In the genomic region with DNA sequence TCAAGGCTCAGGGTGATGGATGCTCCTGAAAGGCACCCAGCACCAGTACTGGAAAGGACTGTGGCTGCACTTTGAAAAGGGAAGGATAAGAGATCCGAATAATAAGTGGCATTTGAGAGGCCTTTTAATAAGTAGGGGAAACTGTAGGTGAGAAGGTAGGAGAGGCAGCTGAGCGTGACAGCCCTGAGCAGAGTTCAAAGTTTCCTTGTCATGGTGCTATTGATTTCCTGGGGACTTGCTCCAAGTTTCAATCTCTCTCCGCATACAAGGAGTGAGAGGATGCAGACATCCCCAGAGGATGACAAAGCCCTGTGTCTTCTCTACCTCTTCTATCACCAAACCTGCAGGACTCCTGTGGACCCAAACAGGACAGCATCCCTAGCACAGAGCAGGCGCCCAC, we compare ENCODE assay signal across 16 cellular contexts.
"Had no signal": no experiment of that assay in that cellular context is flagged by ENCODE, and none has a peak within 500 bp of the region (broad histone marks: within the 10 kb centered on the region; RNA-seq: fewer than 3 reads in every experiment).

No MANE protein-coding gene starts in this region.

- H3K9me3 Mint-ChIP-seq: activated CD4-positive, alpha-beta T cell treated with anti-CD3 and anti-CD28 coated beads, Interleukin-2, amount 10 ng/mL, durations not matched to agents 24 days and 14 days; activated naive CD4-positive, alpha-beta T cell treated with anti-CD3 and anti-CD28 coated beads for 36 hours; activated T-cell treated with anti-CD3 and anti-CD28 coated beads, Interleukin-2, amount 50 U/mL, for 4 hours; immature natural killer cell had no signal

- ATAC-seq: activated CD8-positive, alpha-beta T cell treated with anti-CD3 and anti-CD28 coated beads, Interleukin-2, amount 10 ng/mL, durations not matched to agents 7 days and 5 days; activated T-cell treated with anti-CD3 and anti-CD28 coated beads, Interleukin-2, amount 50 U/mL, for 4 hours; gastroesophageal sphincter; mucosa of descending colon; naive thymus-derived CD4-positive, alpha-beta T cell had no signal

- H3K27me3 Mint-ChIP-seq: activated CD4-positive, alpha-beta T cell treated with anti-CD3 and anti-CD28 coated beads, Interleukin-2, amount 10 ng/mL, durations not matched to agents 24 days and 14 days had no signal

- H3K36me3 Mint-ChIP-seq: immature natural killer cell; naive thymus-derived CD4-positive, alpha-beta T cell had no signal

- H3K27ac Mint-ChIP-seq: activated CD4-positive, alpha-beta T cell treated with anti-CD3 and anti-CD28 coated beads, Interleukin-2, amount 10 ng/mL, durations not matched to agents 24 days and 14 days; activated CD8-positive, alpha-beta T cell treated with anti-CD3 and anti-CD28 coated beads, Interleukin-2, amount 10 ng/mL, durations not matched to agents 7 days and 5 days; activated naive CD4-positive, alpha-beta T cell treated with anti-CD3 and anti-CD28 coated beads for 36 hours; immature natural killer cell; naive thymus-derived CD4-positive, alpha-beta T cell had no signal

- H3K4me1 Mint-ChIP-seq: activated CD4-positive, alpha-beta T cell treated with anti-CD3 and anti-CD28 coated beads, Interleukin-2, amount 10 ng/mL, durations not matched to agents 24 days and 14 days; immature natural killer cell; naive thymus-derived CD4-positive, alpha-beta T cell had no signal

- H3K4me3 Mint-ChIP-seq: activated CD4-positive, alpha-beta T cell treated with anti-CD3 and anti-CD28 coated beads, Interleukin-2, amount 10 ng/mL, durations not matched to agents 24 days and 14 days; activated CD8-positive, alpha-beta T cell treated with anti-CD3 and anti-CD28 coated beads, Interleukin-2, amount 10 ng/mL, durations not matched to agents 7 days and 5 days; activated naive CD4-positive, alpha-beta T cell treated with anti-CD3 and anti-CD28 coated beads for 36 hours; activated T-cell treated with anti-CD3 and anti-CD28 coated beads, Interleukin-2, amount 50 U/mL, for 4 hours; immature natural killer cell; naive thymus-derived CD4-positive, alpha-beta T cell had no signal

- DNase-seq: activated CD4-positive, alpha-beta T cell treated with anti-CD3 and anti-CD28 coated beads, Interleukin-2, amount 10 ng/mL, durations not matched to agents 24 days and 14 days; activated CD8-positive, alpha-beta T cell treated with anti-CD3 and anti-CD28 coated beads, Interleukin-2, amount 10 ng/mL, durations not matched to agents 7 days and 5 days; activated naive CD4-positive, alpha-beta T cell treated with anti-CD3 and anti-CD28 coated beads for 36 hours; activated T-cell treated with anti-CD3 and anti-CD28 coated beads, Interleukin-2, amount 50 U/mL, for 4 hours; aorta; immature natural killer cell; kidney glomerular epithelial cell; mesenchymal stem cell; mucosa of descending colon; naive thymus-derived CD4-positive, alpha-beta T cell; posterior cingulate gyrus; stimulated activated CD4-positive, alpha-beta T cell treated with anti-CD3 and anti-CD28 coated beads, Interleukin-2, amount 100 ng/mL, for 24 hours; stimulated activated naive CD4-positive, alpha-beta T cell treated with Interleukin-2 at 50 U/mL for 16 hours; T1000; thyroid gland had no signal
